ENCODE assay signal across 36 cellular contexts in the genomic region with DNA sequence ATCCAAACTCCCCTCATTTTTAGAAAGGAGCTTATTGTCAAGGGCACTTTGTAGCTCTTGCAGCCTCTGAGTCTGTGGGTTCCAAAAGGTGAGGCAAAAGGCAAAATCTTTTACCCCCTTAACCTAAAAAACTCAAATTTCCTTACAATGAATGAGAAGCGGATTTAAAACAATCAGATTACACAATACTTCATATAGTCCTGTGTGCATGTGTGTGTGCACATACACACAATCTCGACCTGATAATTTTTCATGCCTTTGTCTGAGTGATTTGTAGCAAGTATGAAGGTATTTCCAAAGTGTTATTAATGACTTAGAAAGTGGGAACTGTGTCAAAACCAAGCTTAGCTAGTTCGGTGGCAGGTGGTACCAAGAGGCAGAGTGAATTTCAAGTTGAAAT. TPM values are rescaled to one million over a fixed set of nuclear protein-coding genes. Genes with fewer than 3 reads are reported as not detected.
"Had no signal": no experiment of that assay in that cellular context is flagged by ENCODE, and none has a peak within 500 bp of the region (broad histone marks: within the 10 kb centered on the region; RNA-seq: fewer than 3 reads in every experiment).

No MANE protein-coding gene starts in this region.

- H3K4me3 ChIP-seq: adrenal gland, ascending aorta, body of pancreas, breast epithelium, cardiac muscle cell had no signal

- DNase-seq: activated effector memory CD4-positive, alpha-beta T cell treated with anti-CD3 and anti-CD28 coated beads, Interleukin-2, amount 50 U/mL, for 16 hours; activated effector memory CD4-positive, alpha-beta T cell treated with Interleukin-2 at 50 U/mL for 16 hours; activated gamma-delta T cell; activated gamma-delta T cell treated with Interleukin-2 at 50 U/mL for 16 hours; activated naive CD4-positive, alpha-beta T cell; activated naive CD4-positive, alpha-beta T cell treated with anti-CD3 and anti-CD28 coated beads for 36 hours; activated naive CD4-positive, alpha-beta T cell treated with anti-CD3 and anti-CD28 coated beads, Interleukin-2, amount 10 ng/mL, durations not matched to agents 7 days and 5 days; activated naive CD4-positive, alpha-beta T cell treated with anti-CD3 and anti-CD28 coated beads, Interleukin-2, amount 50 U/mL, for 16 hours; activated naive CD4-positive, alpha-beta T cell treated with Interleukin-2 at 50 U/mL for 16 hours; activated naive CD8-positive, alpha-beta T cell treated with anti-CD3 and anti-CD28 coated beads for 36 hours; activated naive CD8-positive, alpha-beta T cell treated with anti-CD3 and anti-CD28 coated beads, Interleukin-2, amount 10 ng/mL, durations not matched to agents 7 days and 5 days; activated naive CD8-positive, alpha-beta T cell treated with anti-CD3 and anti-CD28 coated beads, Interleukin-2, amount 50 U/mL, for 24 hours; activated T-cell treated with anti-CD3 and anti-CD28 coated beads, Interleukin-2, amount 50 U/mL, for 24 hours; activated T-cell treated with anti-CD3 and anti-CD28 coated beads, Interleukin-2, amount 50 U/mL, for 4 hours; activated T-cell treated with anti-CD3 and anti-CD28 coated beads, Interleukin-2, amount 50 U/mL, for 48 hours; activated T-cell treated with anti-CD3 and anti-CD28 coated beads, Interleukin-2, amount 50 U/mL, for 72 hours; adrenal gland; amniotic stem cell; amygdala; anterior cingulate cortex; aorta; body of pancreas; brain microvascular endothelial cell; caudate nucleus; central memory CD4-positive, alpha-beta T cell; cerebellar nuclear complex had no signal

- ATAC-seq: activated naive CD4-positive, alpha-beta T cell treated with anti-CD3 and anti-CD28 coated beads, Interleukin-2, amount 50 U/mL, for 72 hours; activated naive CD8-positive, alpha-beta T cell treated with anti-CD3 and anti-CD28 coated beads, Interleukin-2, amount 50 U/mL, for 24 hours; activated T-cell treated with anti-CD3 and anti-CD28 coated beads, Interleukin-2, amount 50 U/mL, for 4 hours; activated T-cell treated with anti-CD3 and anti-CD28 coated beads, Interleukin-2, amount 50 U/mL, for 72 hours; activated T-helper 17 cell treated with anti-CD3 and anti-CD28 coated beads, Interleukin-2, amount 50 U/mL, for 72 hours; body of pancreas had no signal

- H3K27ac ChIP-seq: adrenal gland, ascending aorta, body of pancreas, brain microvascular endothelial cell, breast epithelium, cardiac muscle cell had no signal

- FAIRE-seq: astrocyte, bronchial epithelial cell had no signal

- H3K36me3 ChIP-seq: adrenal gland, ascending aorta, brain microvascular endothelial cell, breast epithelium, cardiac muscle cell had no signal

- H3K27me3 ChIP-seq: adrenal gland, ascending aorta, body of pancreas, brain microvascular endothelial cell, breast epithelium, cardiac muscle cell had no signal

- H3K4me1 ChIP-seq: adrenal gland, ascending aorta, body of pancreas, breast epithelium had no signal

- H3K9me3 ChIP-seq: adrenal gland, ascending aorta, body of pancreas, breast epithelium had no signal

RNA-seq across cellular contexts. Expression of gene GRIK1, which starts 42.9 kb away (rescaled TPM):
- total RNA-seq: activated naive CD4-positive, alpha-beta T cell treated with anti-CD3 and anti-CD28 coated beads for 36 hours; activated naive CD4-positive, alpha-beta T cell treated with anti-CD3 and anti-CD28 coated beads, Interleukin-2, amount 50 U/mL, for 72 hours; activated naive CD8-positive, alpha-beta T cell treated with anti-CD3 and anti-CD28 coated beads for 36 hours; activated naive CD8-positive, alpha-beta T cell treated with anti-CD3 and anti-CD28 coated beads, Interleukin-2, amount 10 ng/mL, durations not matched to agents 7 days and 5 days; activated T-cell treated with anti-CD3 and anti-CD28 coated beads, Interleukin-2, amount 50 U/mL, for 4 hours; activated T-cell treated with anti-CD3 and anti-CD28 coated beads, Interleukin-2, amount 50 U/mL, for 72 hours; activated T-helper 1 cell treated with anti-CD3 and anti-CD28 coated beads, Interleukin-12 subunit alpha, Interleukin-12 subunit beta, Interleukin-2, Interleukin-4 antibody, amounts not matched to agents 30 ng/mL and 10 ng/mL and 1 ng/mL, durations not matched to agents 14 hours and 24 hours and 36 hours; activated T-helper 17 cell treated with anti-CD3 and anti-CD28 coated beads, Interleukin-2, amount 50 U/mL, for 72 hours; activated T-helper 2 cell treated with anti-CD3 and anti-CD28 coated beads, Interferon-gamma antibody, Interleukin-2, Interleukin-4, amounts not matched to agents 10 μg/mL and 5 μg/mL and 100 μg/mL, durations not matched to agents 14 hours and 24 hours and 36 hours; aorta; ascending aorta; astrocyte; bronchial epithelial cell; cardiac muscle cell; cardiac septum had no signal
- polyA plus RNA-seq: aorta had no signal
